ENCODE assay signal across 8 cellular contexts in genomic region chr5:14143509-14143842, GRCh38. TPM values are rescaled to one million over a fixed set of nuclear protein-coding genes. Genes with fewer than 3 reads are reported as not detected.
A peak's percentile ranks its signal among the peaks of the same experiment; 100 is the strongest.
DNase-seq lines count a peak whose midpoint lies in the region; ATAC-seq, FAIRE-seq and TF ChIP-seq lines count a peak whose summit lies in the region.

No MANE protein-coding gene starts in this region.

- H4K5ac ChIP-seq in IMR-90 (ENCODE audit: low read depth, low read length): no peak overlapping the region

- in situ Hi-C loops in IMR-90 (cut with MboI; ENCODE audit: low sequenced_read_pairs): loop anchor here (5.0 kb wide), 1 partner anchor 156 kb away; no protein-coding TSS in a partner anchor

- peak overlapping the region; percentile 95; the same call in 1 of the 2 replicates for H4K91ac ChIP-seq in IMR-90 (ENCODE audit: insufficient read depth, low read depth, low read length)

- CTCF ChIA-PET in AG04449 (lab: Yijun Ruan, JAX) (interaction anchor here (0.7 to 2.3 kb wide), 6 partner anchors 9 to 158 kb away, joined by 3 to 10 read pairs (median 5); no protein-coding TSS in a partner anchor), IMR-90 (lab: Yijun Ruan, JAX) (no interaction called here)

- no peak overlapping the region for H2BK120ac ChIP-seq in IMR-90 (ENCODE audit: low read depth, low read length)

- no peak overlapping the region; the same call in 1 of the 2 replicates for H3K18ac ChIP-seq in IMR-90 (ENCODE audit: low read depth, low read length)

- no peak overlapping the region for H2BK20ac ChIP-seq in IMR-90 (ENCODE audit: low read depth, low read length)

- H3K27ac ChIP-seq in IMR-90 (ENCODE audit: insufficient read depth, low read length) (peak overlapping the region; percentile 100), substantia nigra (ENCODE audit: low read depth, low read length, poor library complexity, severe bottlenecking) (peak overlapping the region; percentile 68)

- peak overlapping the region; percentile 99; the same call in 1 of the 2 replicates for H3K56ac ChIP-seq in IMR-90 (ENCODE audit: extremely low read depth, insufficient read depth, low read length)

- H3K36me3 ChIP-seq in IMR-90 (ENCODE audit: control insufficient read depth, insufficient read depth, low read length): peaks cover 11% of the 10 kb centered on the region

- peaks cover 11% of the 10 kb centered on the region for H3K4me1 ChIP-seq in IMR-90 (ENCODE audit: control insufficient read depth, insufficient read depth, low read length)

- no peak overlapping the region for H3K14ac ChIP-seq in IMR-90 (replicated peaks; ENCODE audit: low read depth, low read length)

- TF ChIP-seq POLR2A in IMR-90 (IDR thresholded peaks at IDR 0.05; ENCODE audit: low read depth, low read length): no peak

- dilution Hi-C loops in IMR-90 (cut with HindIII; ENCODE audit: low sequenced_read_pairs, unreplicated experiment): no loop called here

- peak overlapping the region; percentile 89 for H2AK9ac ChIP-seq in IMR-90 (replicated peaks; ENCODE audit: low read depth, low read length, poor library complexity)

- H3K4me3 ChIP-seq in AG04449 (ENCODE audit: low read depth, low read length) (peak overlapping the region; percentile 95), IMR-90 (ENCODE audit: insufficient read depth, low read depth, low read length) (peak overlapping the region; percentile 94), fibroblast of the aortic adventitia (ENCODE audit: low read depth, low read length) (peak overlapping the region; percentile 87)

- WGBS in IMR-90 (ENCODE audit: extremely low coverage in 2 of 2, insufficient read length in 1 of 2), 2 experiments: 0% methylated on average over 9 of the region's 65 CpGs; no CpG with 5 or more reads in 1 of the 2 experiments

- POLR2A ChIA-PET in AG04449 (lab: Yijun Ruan, JAX) (interaction anchor here (0.6 to 3.5 kb wide), 10 partner anchors 11 to 132 kb away, joined by 3 to 20 read pairs (median 5); no protein-coding TSS in a partner anchor), IMR-90 (lab: Charles Lee; ENCODE audit: unreplicated experiment) (interaction anchor here (0.6 to 1.4 kb wide), 4 partner anchors 35 to 149 kb away, joined by 3 to 7 read pairs (median 4); no protein-coding TSS in a partner anchor)

- no peak for TF ChIP-seq CTCF in AG04449 (IDR thresholded peaks at IDR 0.05; ENCODE audit: insufficient read depth, low read length, missing control alignments)
- no peak for TF ChIP-seq CTCF in IMR-90 (conservative IDR thresholded peaks at IDR 0.05; ENCODE audit: low read depth, low read length)
- no peak for TF ChIP-seq CTCF in fibroblast of the aortic adventitia (IDR thresholded peaks at IDR 0.05; ENCODE audit: insufficient read depth, low read length)

- intact Hi-C loops in IMR-90 (cut with micrococcal nuclease): loop anchor here (1.0 kb wide), 3 partner anchors 108 to 155 kb away; no protein-coding TSS in a partner anchor

- peak overlapping the region; percentile 74 for H2AFZ ChIP-seq in IMR-90 (replicated peaks; ENCODE audit: low read length, poor library complexity)

- peaks cover 13% of the 10 kb centered on the region for H3K9me1 ChIP-seq in IMR-90 (ENCODE audit: insufficient read depth, low read length)

- peak overlapping the region; percentile 99 for H2BK5ac ChIP-seq in IMR-90 (ENCODE audit: low read depth, low read length, poor library complexity, severe bottlenecking)

- H2BK15ac ChIP-seq in IMR-90 (ENCODE audit: low read depth, low read length): no peak overlapping the region

- peaks cover 11 to 28% of the 10 kb centered on the region in 2 experiments for H3K79me1 ChIP-seq in IMR-90 (ENCODE audit: low read depth in 1 of 2, low read length in 2 of 2)

- H3K9ac ChIP-seq in IMR-90 (ENCODE audit: low read depth, low read length): peak overlapping the region; percentile 100

- H3K23ac ChIP-seq in IMR-90 (ENCODE audit: low read depth, low read length): no peak overlapping the region

- H2AK5ac ChIP-seq in IMR-90 (ENCODE audit: low read depth, low read length): no peak overlapping the region

- H3K4me2 ChIP-seq in IMR-90 (ENCODE audit: low read depth, low read length): no peak overlapping the region

- peak overlapping the region; percentile 88; the same call in 1 of the 2 replicates for H3K4ac ChIP-seq in IMR-90 (ENCODE audit: low read depth, low read length)

- peaks cover 39% of the 10 kb centered on the region for H4K20me1 ChIP-seq in IMR-90 (ENCODE audit: insufficient read depth, low read length)

- H4K8ac ChIP-seq in IMR-90 (ENCODE audit: low read depth in 2 of 2, low read length in 2 of 2): no peak overlapping the region; a peak in 1 of 4 replicates

- no peak for TF ChIP-seq RAD21 in IMR-90 (IDR thresholded peaks at IDR 0.05; ENCODE audit: low read length)

- no peaks in the 10 kb centered on the region for H3K27me3 ChIP-seq in IMR-90 (ENCODE audit: control insufficient read depth, insufficient read depth, low read length)

- BruUV-seq in IMR-90 (replicated peaks; lab: Mats Ljungman, UMichigan): no TSS peak

- FAIRE-seq in urothelium cell line (lab: Jason Lieb, UNC): no peak

- ATAC-seq in GM21390 (IDR thresholded peaks at IDR 0.05; ENCODE audit: unreplicated experiment): peak; percentile 8
- ATAC-seq in IMR-90 (ENCODE audit: low read depth): peak; percentile 1

- no peaks in the 10 kb centered on the region for H3K9me3 ChIP-seq in IMR-90 (ENCODE audit: control insufficient read depth, insufficient read depth, low read length)

- no peak for DNase-seq in AG04449 (ENCODE audit: low read depth, low spot score)
- DNase-seq in IMR-90: no peak
- no peak for DNase-seq in fibroblast of the aortic adventitia (ENCODE audit: low read depth)
- DNase-seq in substantia nigra (lab: John Stamatoyannopoulos, UW): no peak
- no peak for DNase-seq in dermis blood vessel endothelial cell
- no peak for DNase-seq in NCI-H2196 (lab: John Stamatoyannopoulos, UW; ENCODE audit: unreplicated experiment)
- DNase-seq in urothelium cell line (ENCODE audit: low spot score): no peak

TF ChIP-seq in IMR-90, 13 proteins besides CTCF, POLR2A, EP300 and RAD21:
- no peak for TF ChIP-seq MXI1 (IDR thresholded peaks at IDR 0.05; ENCODE audit: borderline replicate concordance, low read depth, low read length)
- TF ChIP-seq CEBPB (IDR thresholded peaks at IDR 0.05; ENCODE audit: low read depth, low read length): no peak
- no peak for TF ChIP-seq SMC3 (IDR thresholded peaks at IDR 0.05; ENCODE audit: low read depth, low read length)
- TF ChIP-seq USF2 (IDR thresholded peaks at IDR 0.05; ENCODE audit: low read depth, low read length): no peak
- no peak for TF ChIP-seq BHLHE40 (IDR thresholded peaks at IDR 0.05; ENCODE audit: low read depth, low read length)
- no peak for TF ChIP-seq RCOR1 (IDR thresholded peaks at IDR 0.05; ENCODE audit: insufficient replicate concordance, low read length)
- no peak for TF ChIP-seq FOS (IDR thresholded peaks at IDR 0.05; ENCODE audit: low read depth, low read length)
- no peak for TF ChIP-seq ELK1 (IDR thresholded peaks at IDR 0.05; ENCODE audit: borderline replicate concordance, low read depth, low read length)
- no peak for TF ChIP-seq CHD1 (IDR thresholded peaks at IDR 0.05; ENCODE audit: low read depth, low read length)
- no peak for TF ChIP-seq MAFK (IDR thresholded peaks at IDR 0.05; ENCODE audit: low read depth, low read length)
- no peak for TF ChIP-seq RFX5 (IDR thresholded peaks at IDR 0.05; ENCODE audit: low read depth, low read length)
- TF ChIP-seq MAZ (IDR thresholded peaks at IDR 0.05; ENCODE audit: borderline replicate concordance, low read depth, low read length): no peak
- no peak for TF ChIP-seq NFE2L2 (IDR thresholded peaks at IDR 0.05; ENCODE audit: low read depth, low read length)

RNA-seq across cellular contexts. Expression of gene TRIO, which starts 0.3 kb away (rescaled TPM):
- total RNA-seq in IMR-90 (2012; rRNA removed): 487 and 522 TPM in 2 replicates
- 206 and 225 TPM in 2 replicates for polyA plus RNA-seq in IMR-90 (2012; rRNA removed)
- polyA plus RNA-seq in IMR-90 (2012; cell fraction: cytosol; rRNA removed): 126 and 196 TPM in 2 replicates
- polyA plus RNA-seq in IMR-90 (2012; cell fraction: nucleus; rRNA removed; ENCODE audit: low replicate concordance): 1,045 and 1,428 TPM in 2 replicates
- 211 and 222 TPM in 2 replicates for total RNA-seq in fibroblast of the aortic adventitia (ENCODE audit: low replicate concordance)
- 190 and 204 TPM in 2 replicates for total RNA-seq in dermis blood vessel endothelial cell
